In the genomic region with DNA sequence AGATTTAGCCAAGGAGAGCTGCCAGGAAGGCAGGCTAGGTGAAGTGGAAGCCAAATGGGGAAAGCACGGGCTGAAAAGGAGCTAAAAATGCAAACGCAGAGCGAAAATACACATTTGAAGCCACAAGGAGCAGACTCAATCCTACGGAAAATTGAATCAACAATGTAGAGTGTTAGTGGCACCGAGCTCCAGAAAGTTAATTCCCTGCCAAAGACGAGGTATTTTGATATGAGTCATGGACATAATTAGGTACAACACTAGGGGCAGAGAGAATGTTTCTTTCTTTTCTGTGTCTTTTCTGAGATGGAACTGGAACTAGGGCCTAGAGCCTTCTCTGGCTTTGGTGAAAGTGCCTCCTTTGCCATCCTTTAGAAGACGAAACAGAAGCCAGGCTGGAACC, we compare ENCODE assay signal across 20 cellular contexts. TPM values are rescaled to one million over a fixed set of nuclear protein-coding genes. Genes with fewer than 3 reads are reported as not detected.
DNase-seq lines count a peak whose midpoint lies in the region; ATAC-seq, FAIRE-seq and TF ChIP-seq lines count a peak whose summit lies in the region.
"Had no signal": no experiment of that assay in that cellular context is flagged by ENCODE, and none has a peak within 500 bp of the region (broad histone marks: within the 10 kb centered on the region; RNA-seq: fewer than 3 reads in every experiment).

No MANE protein-coding gene starts in this region.

- no peak overlapping the region for H3K4me3 ChIP-seq in astrocyte of the cerebellum (ENCODE audit: low read depth, low read length)
- H3K4me3 ChIP-seq: A549 had no signal

- FAIRE-seq in urothelium cell line (lab: Jason Lieb, UNC) (no peak), HTR-8/SVneo (lab: Jason Lieb, UNC) (no peak)
- FAIRE-seq: A549 had no signal

- intact Hi-C loops in left cardiac atrium (cut with DNase I): no loop called here
- intact Hi-C loops in cardiac septum (cut with DNase I): no loop called here

- TF ChIP-seq CTCF in astrocyte of the cerebellum (IDR thresholded peaks at IDR 0.05; ENCODE audit: low read depth, low read length, missing control alignments): peak; percentile 10

- DNase-seq in left cardiac atrium: no peak
- no peak for DNase-seq in cardiac septum (ENCODE audit: low spot score)
- peak; percentile 57 for DNase-seq in astrocyte of the cerebellum (ENCODE audit: low read depth)
- DNase-seq in inferior parietal cortex (ENCODE audit: extremely low spot score): peak; percentile 40
- peak; percentile 16 for DNase-seq in urothelium cell line (ENCODE audit: low spot score)
- DNase-seq in RKO (ENCODE audit: low spot score): no peak
- no peak for DNase-seq in HTR-8/SVneo (ENCODE audit: insufficient read length, low spot score)
- no peak for DNase-seq in activated T-cell treated with anti-CD3 and anti-CD28 coated beads, Interleukin-2, amount 50 U/mL, for 48 hours
- DNase-seq: activated CD4-positive, alpha-beta T cell treated with anti-CD3 and anti-CD28 coated beads for 4 hours; activated CD8-positive, alpha-beta memory T cell treated with anti-CD3 and anti-CD28 coated beads, Interleukin-2, amount 50 U/mL, for 4 hours; activated naive CD4-positive, alpha-beta T cell treated with anti-CD3 and anti-CD28 coated beads for 36 hours; COR-L47; effector CD8-positive, alpha-beta T cell; foreskin keratinocyte; GDM1; GOT3; NCI-H1694 treated with DMSO at 0.1 percent for 48 hours; stimulated activated naive CD4-positive, alpha-beta T cell had no signal

- peak; percentile 65 to 78 for ATAC-seq in left cardiac atrium
- ATAC-seq: A549, foreskin keratinocyte had no signal

- in situ Hi-C loops in astrocyte of the cerebellum (cut with HindIII; ENCODE audit: low sequenced_read_pairs): no loop called here

RNA-seq across cellular contexts. Expression of gene GSG1L, which starts 20.7 kb away (rescaled TPM):
- total RNA-seq in left cardiac atrium (10 to 100 TPM; 10.5 to 63.9 TPM), cardiac septum (8.0 TPM)
- total RNA-seq: activated naive CD4-positive, alpha-beta T cell treated with anti-CD3 and anti-CD28 coated beads for 36 hours; foreskin keratinocyte; NCI-H460 had no signal

Comparison
In these comparisons a context has a peak if more than half of its experiments do, and no peak if none do; other contexts are left out.
1. DNase-seq: peak in astrocyte of the cerebellum (single experiment), inferior parietal cortex (single experiment) and urothelium cell line (single experiment); none in left cardiac atrium (single experiment), cardiac septum (single experiment), RKO (single experiment), HTR-8/SVneo (single experiment) and activated T-cell treated with anti-CD3 and anti-CD28 coated beads, Interleukin-2, amount 50 U/mL, for 48 hours (0 of 2).